10 cellular contexts compared by ENCODE assay signal in the genomic region with DNA sequence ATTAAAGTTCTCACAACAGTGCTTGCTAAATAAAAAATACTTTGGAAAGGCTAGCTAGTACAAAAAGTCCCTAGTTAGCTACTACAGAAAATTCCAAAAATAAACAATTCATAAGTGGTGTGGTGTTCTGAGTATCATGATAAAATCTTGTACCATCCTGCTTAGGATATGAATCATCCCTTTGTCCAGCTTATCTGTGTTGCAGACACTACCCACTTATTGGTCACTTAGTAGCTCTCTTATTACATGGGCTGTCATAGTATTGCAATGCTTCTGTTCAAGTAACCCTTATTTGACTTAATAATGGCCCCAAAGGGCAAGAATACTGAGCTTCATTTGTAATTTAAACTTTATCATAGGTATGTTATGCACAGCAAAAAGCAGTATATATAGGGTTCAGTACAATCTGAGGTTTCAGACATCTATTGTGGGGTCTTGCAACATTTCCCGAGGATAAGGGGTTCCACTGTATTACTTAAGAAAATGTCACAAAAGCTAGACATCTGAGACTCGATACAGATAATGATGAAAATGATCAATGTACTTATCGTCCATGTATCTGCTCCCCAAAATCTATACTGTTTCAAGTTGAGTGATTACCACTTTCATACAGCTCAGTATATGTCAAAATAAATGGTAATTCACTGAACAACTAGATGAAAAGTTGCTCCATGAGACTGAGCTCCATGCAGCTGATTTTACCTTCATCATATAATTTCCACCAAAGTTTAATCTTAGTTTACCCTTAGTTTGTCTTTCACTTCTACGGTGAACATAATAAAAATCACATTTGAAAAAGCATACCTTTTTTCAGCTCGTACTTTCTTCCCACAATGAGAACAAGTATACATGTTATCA.
DNase-seq lines count a peak whose midpoint lies in the region; ATAC-seq, FAIRE-seq and TF ChIP-seq lines count a peak whose summit lies in the region.
"Had no signal": no experiment of that assay in that cellular context is flagged by ENCODE, and none has a peak within 500 bp of the region (broad histone marks: within the 10 kb centered on the region; RNA-seq: fewer than 3 reads in every experiment).

No MANE protein-coding gene starts in this region.

- 97 to 99% (median 98%) methylated on average over 5 of the region's 5 CpGs for WGBS in psoas muscle, 3 donors

- TF ChIP-seq POLR2A in GM12891 (IDR thresholded peaks at IDR 0.05; ENCODE audit: low read depth, low read length), result no peak

- intact Hi-C loops in psoas muscle (cut with DNase I), result no loop called here

- DNase-seq in GM12891 (ENCODE audit: insufficient read length, low spot score) (no peak), RKO (ENCODE audit: low spot score) (peak; percentile 37), epithelial cell of prostate (ENCODE audit: low read depth, low spot score) (peak; percentile 57), psoas muscle (no peak), NCI-H2029 treated with DMSO at 0.1 percent for 48 hours (lab: John Stamatoyannopoulos, UW) (no peak), frontal cortex (ENCODE audit: low spot score in 2 of 2) (no peak), NCI-H2029 (lab: John Stamatoyannopoulos, UW) (no peak)
- DNase-seq: adrenal gland, SHP77, sigmoid colon had no signal

- FAIRE-seq in GM12891 (lab: Jason Lieb, UNC), result peak; percentile 13
- FAIRE-seq in frontal cortex (lab: Jason Lieb, UNC), result no peak

- TF ChIP-seq CTCF in psoas muscle (IDR thresholded peaks at IDR 0.05), result no peak

- H3K4me3 ChIP-seq in psoas muscle, result no peak overlapping the region
- H3K4me3 ChIP-seq: adrenal gland, sigmoid colon had no signal

- no peaks in the 10 kb centered on the region for H3K27me3 ChIP-seq in psoas muscle (ENCODE audit: insufficient read depth in 3 of 3, low read length in 2 of 3)
- H3K27me3 ChIP-seq: adrenal gland, sigmoid colon had no signal

- H3K36me3 ChIP-seq in psoas muscle (ENCODE audit: insufficient read depth in 1 of 2, low read depth in 1 of 2), result peaks cover 2 to 88% of the 10 kb centered on the region in 2 donors

- H3K4me1 ChIP-seq in psoas muscle, result no peaks in the 10 kb centered on the region
- H3K4me1 ChIP-seq: adrenal gland, sigmoid colon had no signal

- H3K27ac ChIP-seq in epithelial cell of prostate (peak overlapping the region; percentile 66), psoas muscle (no peak overlapping the region)
- H3K27ac ChIP-seq: sigmoid colon had no signal

- H3K9me3 ChIP-seq in psoas muscle, result no peaks in the 10 kb centered on the region
- H3K9me3 ChIP-seq: adrenal gland, sigmoid colon had no signal

- peak in 3 of 4 donors; percentile 81 to 92 (median 85) for ATAC-seq in psoas muscle

TF ChIP-seq in GM12891, 5 proteins besides CTCF, POLR2A, EP300 and RAD21:
- TF ChIP-seq SPI1 (IDR thresholded peaks at IDR 0.05; ENCODE audit: low read depth, low read length) (no peak), TAF1 (IDR thresholded peaks at IDR 0.05; ENCODE audit: low read depth, low read length) (no peak), PAX5 (IDR thresholded peaks at IDR 0.05; ENCODE audit: insufficient read depth, low read length, severe bottlenecking) (no peak), POLR2AphosphoS5 (IDR thresholded peaks at IDR 0.05; ENCODE audit: low read depth, low read length) (no peak), POU2F2 (IDR thresholded peaks at IDR 0.05; ENCODE audit: low read depth, low read length) (no peak)

Comparison
In these comparisons a context has a peak if more than half of its experiments do, and no peak if none do; other contexts are left out.
1. DNase-seq: peak in RKO (single experiment) and epithelial cell of prostate (single experiment); none in GM12891 (single experiment), psoas muscle (0 of 2), NCI-H2029 treated with DMSO at 0.1 percent for 48 hours (single experiment), frontal cortex (0 of 2) and NCI-H2029 (single experiment).